1 cellular context compared by ENCODE assay signal in genomic region chr19:19191920-19192882, GRCh38.
TF ChIP-seq lines count a peak whose summit lies in the region.

BORCS8 (minus strand) TSS chr19:19192152; CDS start chr19:19192117, 35 bp downstream.
RFXANK (plus strand) TSS chr19:19192258; CDS start chr19:19193947, 1,689 bp downstream.

TF ChIP-seq in WTC11, 78 proteins besides CTCF, POLR2A, EP300 and RAD21 (continued from another document and continues in another):
- TF ChIP-seq ZNF423 (CRISPR knock-in tag; IDR thresholded peaks at IDR 0.05) (no peak), ZMAT4 (CRISPR knock-in tag; IDR thresholded peaks at IDR 0.05) (0 out of 2 replicates have a peak, but pooled peaks have one; percentile 13), ATF1 (CRISPR knock-in tag; IDR thresholded peaks at IDR 0.05) (no peak), HMGA2 (CRISPR knock-in tag; IDR thresholded peaks at IDR 0.05) (no peak), TEAD4 (CRISPR knock-in tag; IDR thresholded peaks at IDR 0.05) (0 out of 2 replicates have a peak, but pooled peaks have one; percentile 38), NR3C1 (CRISPR knock-in tag; conservative IDR thresholded peaks at IDR 0.05; ENCODE audit: low read depth) (no peak), OVOL2 (CRISPR knock-in tag; IDR thresholded peaks at IDR 0.05; ENCODE audit: borderline replicate concordance) (no peak), CBFB (CRISPR knock-in tag; IDR thresholded peaks at IDR 0.05; ENCODE audit: low read depth) (no peak), SP1 (CRISPR knock-in tag; conservative IDR thresholded peaks at IDR 0.05) (peak; percentile 74), ZNF219 (CRISPR knock-in tag; IDR thresholded peaks at IDR 0.05; ENCODE audit: borderline replicate concordance) (no peak), USF1 (CRISPR knock-in tag; IDR thresholded peaks at IDR 0.05) (peak; percentile 2; the same call in 1 of the 2 replicates), STAT6 (CRISPR knock-in tag; conservative IDR thresholded peaks at IDR 0.05; ENCODE audit: low read depth) (no peak), MYBL2 (CRISPR knock-in tag; IDR thresholded peaks at IDR 0.05) (no peak), ZNF416 (CRISPR knock-in tag; IDR thresholded peaks at IDR 0.05) (no peak), NR2C2 (CRISPR knock-in tag; IDR thresholded peaks at IDR 0.05) (0 out of 2 replicates have a peak, but pooled peaks have one; percentile 24), TP53 (CRISPR knock-in tag; IDR thresholded peaks at IDR 0.05) (0 out of 2 replicates have a peak, but pooled peaks have one; percentile 48), ZNF317 (CRISPR knock-in tag; IDR thresholded peaks at IDR 0.05; ENCODE audit: borderline replicate concordance, low read depth) (no peak), ZNF232 (CRISPR knock-in tag; IDR thresholded peaks at IDR 0.05) (0 out of 2 replicates have a peak, but pooled peaks have one; percentile 61), ZNF396 (CRISPR knock-in tag; IDR thresholded peaks at IDR 0.05; ENCODE audit: borderline replicate concordance) (no peak), FOXP1 (CRISPR knock-in tag; IDR thresholded peaks at IDR 0.05; ENCODE audit: borderline replicate concordance) (peak; percentile 76), GTF2I (CRISPR knock-in tag; conservative IDR thresholded peaks at IDR 0.05) (0 out of 2 replicates have a peak, but pooled peaks have one; percentile 3), TCF7 (CRISPR knock-in tag; IDR thresholded peaks at IDR 0.05; ENCODE audit: low read depth) (no peak), IRF1 (CRISPR knock-in tag; IDR thresholded peaks at IDR 0.05) (0 out of 2 replicates have a peak, but pooled peaks have one; percentile 70), ZNF281 (CRISPR knock-in tag; IDR thresholded peaks at IDR 0.05) (peak; percentile 77; the same call in 1 of the 2 replicates), NFE2L1 (CRISPR knock-in tag; IDR thresholded peaks at IDR 0.05) (peak; percentile 66; the same call in 1 of the 2 replicates), ZNF512 (CRISPR knock-in tag; IDR thresholded peaks at IDR 0.05; ENCODE audit: borderline replicate concordance) (no peak), CREB1 (CRISPR knock-in tag; IDR thresholded peaks at IDR 0.05) (peak; percentile 72; the same call in 1 of the 2 replicates), E2F1 (CRISPR knock-in tag; IDR thresholded peaks at IDR 0.05) (0 out of 2 replicates have a peak, but pooled peaks have one; percentile 48), AR (CRISPR knock-in tag; IDR thresholded peaks at IDR 0.05) (no peak), CREM (CRISPR knock-in tag; IDR thresholded peaks at IDR 0.05) (no peak), NR1H2 (CRISPR knock-in tag; IDR thresholded peaks at IDR 0.05) (no peak), USF2 (CRISPR knock-in tag; IDR thresholded peaks at IDR 0.05) (no peak), HMGXB4 (CRISPR knock-in tag; IDR thresholded peaks at IDR 0.05) (no peak), ATF3 (CRISPR knock-in tag; conservative IDR thresholded peaks at IDR 0.05) (no peak), IRF2 (CRISPR knock-in tag; IDR thresholded peaks at IDR 0.05; ENCODE audit: borderline replicate concordance, low read depth) (no peak), FOXP4 (CRISPR knock-in tag; IDR thresholded peaks at IDR 0.05) (0 out of 2 replicates have a peak, but pooled peaks have one; percentile 48), RELA (CRISPR knock-in tag; IDR thresholded peaks at IDR 0.05; ENCODE audit: borderline replicate concordance) (no peak), EMX1 (CRISPR knock-in tag; IDR thresholded peaks at IDR 0.05) (0 out of 2 replicates have a peak, but pooled peaks have one; percentile 68), JAZF1 (CRISPR knock-in tag; IDR thresholded peaks at IDR 0.05) (no peak), SOX15 (CRISPR knock-in tag; IDR thresholded peaks at IDR 0.05) (no peak), SMAD3 (CRISPR knock-in tag; IDR thresholded peaks at IDR 0.05; ENCODE audit: borderline replicate concordance) (peak; percentile 68; the same call in 1 of the 2 replicates), ZNF121 (CRISPR knock-in tag; IDR thresholded peaks at IDR 0.05) (0 out of 2 replicates have a peak, but pooled peaks have one; percentile 7), NFATC4 (CRISPR knock-in tag; IDR thresholded peaks at IDR 0.05) (no peak)
